ENCODE assay signal across 1 cellular context in genomic region chr5:145340099-145340498, GRCh38.
TF ChIP-seq lines count a peak whose summit lies in the region.

No MANE protein-coding gene starts in this region.

TF ChIP-seq in IMR-90, 13 proteins besides CTCF, POLR2A, EP300 and RAD21 (continued from another document):
- TF ChIP-seq USF2 (IDR thresholded peaks at IDR 0.05; ENCODE audit: low read depth, low read length), result no peak
- no peak for TF ChIP-seq CHD1 (IDR thresholded peaks at IDR 0.05; ENCODE audit: low read depth, low read length)
- TF ChIP-seq RFX5 (IDR thresholded peaks at IDR 0.05; ENCODE audit: low read depth, low read length), result no peak
- TF ChIP-seq MXI1 (IDR thresholded peaks at IDR 0.05; ENCODE audit: borderline replicate concordance, low read depth, low read length), result no peak
- TF ChIP-seq RCOR1 (IDR thresholded peaks at IDR 0.05; ENCODE audit: insufficient replicate concordance, low read length), result no peak
- no peak for TF ChIP-seq CEBPB (IDR thresholded peaks at IDR 0.05; ENCODE audit: low read depth, low read length)
- TF ChIP-seq MAFK (IDR thresholded peaks at IDR 0.05; ENCODE audit: low read depth, low read length), result no peak
- TF ChIP-seq BHLHE40 (IDR thresholded peaks at IDR 0.05; ENCODE audit: low read depth, low read length), result no peak
- TF ChIP-seq FOS (IDR thresholded peaks at IDR 0.05; ENCODE audit: low read depth, low read length), result no peak
